ENCODE assay signal across 8 cellular contexts in the genomic region with DNA sequence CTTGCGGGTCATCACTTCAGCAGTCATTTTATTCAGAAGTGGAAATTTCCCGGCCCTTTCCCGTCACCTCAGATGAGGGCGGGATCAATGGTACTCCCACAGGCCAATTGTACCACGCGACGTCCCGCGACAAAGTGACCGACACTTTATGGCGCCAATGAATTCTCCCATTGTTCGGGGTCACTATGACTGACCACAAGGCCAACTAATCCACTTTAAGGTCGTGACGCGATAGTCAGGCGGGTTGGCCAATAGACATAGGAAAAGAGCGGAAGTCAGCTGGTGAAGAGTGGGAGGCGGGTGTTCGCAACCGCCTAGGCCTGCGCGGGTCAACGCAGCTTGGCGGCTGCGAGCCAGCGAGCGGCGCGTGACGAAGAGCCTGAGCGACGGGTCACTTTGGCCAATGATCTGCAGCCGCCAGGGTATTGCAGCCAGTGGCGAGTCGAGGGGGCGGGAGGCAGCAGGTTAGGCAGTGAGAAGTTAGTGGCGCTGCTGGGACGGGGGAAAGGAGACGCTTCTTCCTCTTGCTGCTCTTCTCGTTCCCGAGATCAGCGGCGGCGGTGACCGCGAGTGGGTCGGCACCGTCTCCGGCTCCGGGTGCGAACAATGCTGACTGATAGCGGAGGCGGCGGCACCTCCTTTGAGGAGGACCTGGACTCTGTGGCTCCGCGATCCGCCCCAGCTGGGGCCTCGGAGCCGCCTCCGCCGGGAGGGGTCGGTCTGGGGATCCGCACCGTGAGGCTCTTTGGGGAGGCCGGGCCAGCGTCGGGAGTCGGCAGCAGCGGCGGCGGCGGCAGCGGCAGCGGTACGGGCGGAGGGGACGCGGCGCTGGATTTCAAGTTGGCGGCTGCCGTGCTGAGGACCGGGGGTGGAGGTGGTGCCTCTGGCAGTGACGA. TPM values are rescaled to one million over a fixed set of nuclear protein-coding genes. Genes with fewer than 3 reads are reported as not detected.
A peak's percentile ranks its signal among the peaks of the same experiment; 100 is the strongest.
DNase-seq lines count a peak whose midpoint lies in the region; ATAC-seq lines count a peak whose summit lies in the region.

ANKHD1 (plus strand) TSS at position 472 of the 896 bp plus-strand sequence; CDS start at position 607, 135 bp downstream.

- H3K9me3 ChIP-seq in BLaER1 treated with 17β-estradiol and CSF1 and Interleukin-3, amounts not matched to agents 10 nM and 100 nM (replicated peaks in 1 of 11) = no peaks in the 10 kb centered on the region

- H3K27me3 ChIP-seq in BLaER1 treated with 17β-estradiol and CSF1 and Interleukin-3, amounts not matched to agents 10 nM and 100 nM = no peaks in the 10 kb centered on the region

- peak within 1 kb of the TSS; percentile 85 to 99 (median 97) for H3K4me3 ChIP-seq in BLaER1 treated with 17β-estradiol and CSF1 and Interleukin-3, amounts not matched to agents 10 nM and 100 nM

- H3K4me2 ChIP-seq in BLaER1 treated with 17β-estradiol and CSF1 and Interleukin-3, amounts not matched to agents 10 nM and 100 nM = peak within 1 kb of the TSS; percentile 89 to 97 (median 94)

- peaks cover 31 to 47% (median 37%) of the 10 kb centered on the region in 10 experiments for H3K4me1 ChIP-seq in BLaER1 treated with 17β-estradiol and CSF1 and Interleukin-3, amounts not matched to agents 10 nM and 100 nM

- DNase-seq in NCI-H748 (lab: John Stamatoyannopoulos, UW; ENCODE audit: unreplicated experiment) (peak; percentile 100), dedifferentiated amniotic fluid mesenchymal stem cell (ENCODE audit: extremely low spot score) (peak; percentile 100), left lobe of liver (ENCODE audit: low spot score) (peak; percentile 99)
- peak; percentile 94 for DNase-seq in activated CD4-positive, alpha-beta T cell treated with anti-CD3 and anti-CD28 coated beads, Interleukin-2, amount 50 U/mL, for 1 hour
- DNase-seq in stimulated activated CD4-positive, alpha-beta T cell treated with anti-CD3 and anti-CD28 coated beads, Interleukin-2, amount 100 ng/mL, for 48 hours = peak; percentile 90 to 92

- peak within 1 kb of the TSS; percentile 92 to 97 (median 95) for H3K9ac ChIP-seq in BLaER1 treated with 17β-estradiol and CSF1 and Interleukin-3, amounts not matched to agents 10 nM and 100 nM

- peak within 1 kb of the TSS; percentile 87 to 94 (median 91) for H3K27ac ChIP-seq in BLaER1 treated with 17β-estradiol and CSF1 and Interleukin-3, amounts not matched to agents 10 nM and 100 nM

- peaks cover 44 to 53% (median 48%) of the 10 kb centered on the region in 11 experiments for H4K20me1 ChIP-seq in BLaER1 treated with 17β-estradiol and CSF1 and Interleukin-3, amounts not matched to agents 10 nM and 100 nM

- peaks cover 12 to 37% (median 27%) of the 10 kb centered on the region in 11 experiments for H3K36me3 ChIP-seq in BLaER1 treated with 17β-estradiol and CSF1 and Interleukin-3, amounts not matched to agents 10 nM and 100 nM

- ATAC-seq in GM19351 (IDR thresholded peaks at IDR 0.05; ENCODE audit: unreplicated experiment) (peak; percentile 78), HG03521 (IDR thresholded peaks at IDR 0.05; ENCODE audit: unreplicated experiment) (peak; percentile 79), left lobe of liver (peak; percentile 82)

RNA-seq across cellular contexts. Expression of gene ANKHD1, which starts in this region (rescaled TPM):
- 60.6 TPM for total RNA-seq in left lobe of liver

Comparison
In these comparisons a context has a peak if more than half of its experiments do, and no peak if none do; other contexts are left out.
1. Peak in every context shown above with its lines: DNase-seq, ATAC-seq, H3K4me3 ChIP-seq and H3K27ac ChIP-seq.